ENCODE assay signal across 1 cellular context in the genomic region with DNA sequence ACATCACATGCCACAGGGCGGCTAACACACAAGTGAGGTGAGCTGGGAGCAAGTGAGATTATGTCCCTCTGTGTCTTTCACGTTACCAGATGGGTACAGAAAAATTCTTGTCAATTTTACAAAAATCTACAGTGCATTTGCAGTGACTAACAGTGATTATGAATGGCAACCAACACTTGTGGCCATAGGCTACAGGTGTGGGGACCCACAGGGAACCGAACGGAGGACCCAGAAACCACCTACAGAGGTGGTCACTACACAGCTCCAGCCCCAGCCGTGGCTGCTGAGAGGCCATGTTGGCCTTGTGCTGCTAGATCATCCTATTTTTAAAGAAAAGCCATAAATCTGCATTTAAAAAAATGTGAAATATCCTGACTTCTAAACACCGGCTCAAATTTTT.
TF ChIP-seq lines count a peak whose summit lies in the region.

No MANE protein-coding gene starts in this region.

TF ChIP-seq in GM23338, 12 proteins besides CTCF, POLR2A, EP300 and RAD21:
- TF ChIP-seq JUNB (IDR thresholded peaks at IDR 0.05; ENCODE audit: unreplicated experiment) (no peak), STAT1 (IDR thresholded peaks at IDR 0.05; ENCODE audit: unreplicated experiment) (no peak), POLR2AphosphoS5 (IDR thresholded peaks at IDR 0.05; ENCODE audit: low read depth) (no peak), CREB1 (CRISPR knock-in tag; IDR thresholded peaks at IDR 0.05; ENCODE audit: low read depth) (no peak), ZNF331 (CRISPR knock-in tag; IDR thresholded peaks at IDR 0.05; ENCODE audit: low read depth) (no peak), EZH2phosphoT487 (IDR thresholded peaks at IDR 0.05; ENCODE audit: unreplicated experiment) (no peak), EZH2 (IDR thresholded peaks at IDR 0.05; ENCODE audit: low read depth, unreplicated experiment) (no peak), REST (IDR thresholded peaks at IDR 0.05; ENCODE audit: unreplicated experiment) (no peak)
- TF ChIP-seq, protein P1, sequence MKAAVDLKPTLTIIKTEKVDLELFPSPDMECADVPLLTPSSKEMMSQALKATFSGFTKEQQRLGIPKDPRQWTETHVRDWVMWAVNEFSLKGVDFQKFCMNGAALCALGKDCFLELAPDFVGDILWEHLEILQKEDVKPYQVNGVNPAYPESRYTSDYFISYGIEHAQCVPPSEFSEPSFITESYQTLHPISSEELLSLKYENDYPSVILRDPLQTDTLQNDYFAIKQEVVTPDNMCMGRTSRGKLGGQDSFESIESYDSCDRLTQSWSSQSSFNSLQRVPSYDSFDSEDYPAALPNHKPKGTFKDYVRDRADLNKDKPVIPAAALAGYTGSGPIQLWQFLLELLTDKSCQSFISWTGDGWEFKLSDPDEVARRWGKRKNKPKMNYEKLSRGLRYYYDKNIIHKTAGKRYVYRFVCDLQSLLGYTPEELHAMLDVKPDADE (IDR thresholded peaks at IDR 0.05): no peak
- TF ChIP-seq, protein P2, sequence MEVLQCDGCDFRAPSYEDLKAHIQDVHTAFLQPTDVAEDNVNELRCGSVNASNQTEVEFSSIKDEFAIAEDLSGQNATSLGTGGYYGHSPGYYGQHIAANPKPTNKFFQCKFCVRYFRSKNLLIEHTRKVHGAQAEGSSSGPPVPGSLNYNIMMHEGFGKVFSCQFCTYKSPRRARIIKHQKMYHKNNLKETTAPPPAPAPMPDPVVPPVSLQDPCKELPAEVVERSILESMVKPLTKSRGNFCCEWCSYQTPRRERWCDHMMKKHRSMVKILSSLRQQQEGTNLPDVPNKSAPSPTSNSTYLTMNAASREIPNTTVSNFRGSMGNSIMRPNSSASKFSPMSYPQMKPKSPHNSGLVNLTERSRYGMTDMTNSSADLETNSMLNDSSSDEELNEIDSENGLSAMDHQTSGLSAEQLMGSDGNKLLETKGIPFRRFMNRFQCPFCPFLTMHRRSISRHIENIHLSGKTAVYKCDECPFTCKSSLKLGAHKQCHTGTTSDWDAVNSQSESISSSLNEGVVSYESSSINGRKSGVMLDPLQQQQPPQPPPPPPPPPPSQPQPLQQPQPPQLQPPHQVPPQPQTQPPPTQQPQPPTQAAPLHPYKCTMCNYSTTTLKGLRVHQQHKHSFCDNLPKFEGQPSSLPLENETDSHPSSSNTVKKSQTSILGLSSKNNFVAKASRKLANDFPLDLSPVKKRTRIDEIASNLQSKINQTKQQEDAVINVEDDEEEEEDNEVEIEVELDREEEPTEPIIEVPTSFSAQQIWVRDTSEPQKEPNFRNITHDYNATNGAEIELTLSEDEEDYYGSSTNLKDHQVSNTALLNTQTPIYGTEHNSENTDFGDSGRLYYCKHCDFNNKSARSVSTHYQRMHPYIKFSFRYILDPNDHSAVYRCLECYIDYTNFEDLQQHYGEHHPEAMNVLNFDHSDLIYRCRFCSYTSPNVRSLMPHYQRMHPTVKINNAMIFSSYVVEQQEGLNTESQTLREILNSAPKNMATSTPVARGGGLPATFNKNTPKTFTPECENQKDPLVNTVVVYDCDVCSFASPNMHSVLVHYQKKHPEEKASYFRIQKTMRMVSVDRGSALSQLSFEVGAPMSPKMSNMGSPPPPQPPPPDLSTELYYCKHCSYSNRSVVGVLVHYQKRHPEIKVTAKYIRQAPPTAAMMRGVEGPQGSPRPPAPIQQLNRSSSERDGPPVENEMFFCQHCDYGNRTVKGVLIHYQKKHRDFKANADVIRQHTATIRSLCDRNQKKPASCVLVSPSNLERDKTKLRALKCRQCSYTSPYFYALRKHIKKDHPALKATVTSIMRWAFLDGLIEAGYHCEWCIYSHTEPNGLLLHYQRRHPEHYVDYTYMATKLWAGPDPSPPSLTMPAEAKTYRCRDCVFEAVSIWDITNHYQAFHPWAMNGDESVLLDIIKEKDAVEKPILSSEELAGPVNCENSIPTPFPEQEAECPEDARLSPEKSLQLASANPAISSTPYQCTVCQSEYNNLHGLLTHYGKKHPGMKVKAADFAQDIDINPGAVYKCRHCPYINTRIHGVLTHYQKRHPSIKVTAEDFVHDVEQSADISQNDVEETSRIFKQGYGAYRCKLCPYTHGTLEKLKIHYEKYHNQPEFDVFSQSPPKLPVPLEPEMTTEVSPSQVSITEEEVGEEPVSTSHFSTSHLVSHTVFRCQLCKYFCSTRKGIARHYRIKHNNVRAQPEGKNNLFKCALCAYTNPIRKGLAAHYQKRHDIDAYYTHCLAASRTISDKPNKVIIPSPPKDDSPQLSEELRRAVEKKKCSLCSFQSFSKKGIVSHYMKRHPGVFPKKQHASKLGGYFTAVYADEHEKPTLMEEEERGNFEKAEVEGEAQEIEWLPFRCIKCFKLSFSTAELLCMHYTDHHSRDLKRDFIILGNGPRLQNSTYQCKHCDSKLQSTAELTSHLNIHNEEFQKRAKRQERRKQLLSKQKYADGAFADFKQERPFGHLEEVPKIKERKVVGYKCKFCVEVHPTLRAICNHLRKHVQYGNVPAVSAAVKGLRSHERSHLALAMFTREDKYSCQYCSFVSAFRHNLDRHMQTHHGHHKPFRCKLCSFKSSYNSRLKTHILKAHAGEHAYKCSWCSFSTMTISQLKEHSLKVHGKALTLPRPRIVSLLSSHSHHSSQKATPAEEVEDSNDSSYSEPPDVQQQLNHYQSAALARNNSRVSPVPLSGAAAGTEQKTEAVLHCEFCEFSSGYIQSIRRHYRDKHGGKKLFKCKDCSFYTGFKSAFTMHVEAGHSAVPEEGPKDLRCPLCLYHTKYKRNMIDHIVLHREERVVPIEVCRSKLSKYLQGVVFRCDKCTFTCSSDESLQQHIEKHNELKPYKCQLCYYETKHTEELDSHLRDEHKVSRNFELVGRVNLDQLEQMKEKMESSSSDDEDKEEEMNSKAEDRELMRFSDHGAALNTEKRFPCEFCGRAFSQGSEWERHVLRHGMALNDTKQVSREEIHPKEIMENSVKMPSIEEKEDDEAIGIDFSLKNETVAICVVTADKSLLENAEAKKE (CRISPR knock-in tag; IDR thresholded peaks at IDR 0.05): no peak
